ENCODE assay signal across 8 cellular contexts in genomic region chr7:76291346-76292205, GRCh38. TPM values are rescaled to one million over a fixed set of nuclear protein-coding genes. Genes with fewer than 3 reads are reported as not detected.
DNase-seq lines count a peak whose midpoint lies in the region; ATAC-seq and TF ChIP-seq lines count a peak whose summit lies in the region.

No MANE protein-coding gene starts in this region.

- no peaks in the 10 kb centered on the region for H3K36me3 Mint-ChIP-seq in activated T-helper 1 cell treated with anti-CD3 and anti-CD28 coated beads, Interleukin-12 subunit alpha, Interleukin-12 subunit beta, Interleukin-2, Interleukin-4 antibody, amounts not matched to agents 30 ng/mL and 10 ng/mL and 1 ng/mL, durations not matched to agents 14 hours and 24 hours and 36 hours (ENCODE audit: low read depth)
- no peaks in the 10 kb centered on the region for H3K36me3 Mint-ChIP-seq in nephron (ENCODE audit: low read depth)

- ATAC-seq in GM21367 (IDR thresholded peaks at IDR 0.05; ENCODE audit: unreplicated experiment): peak; percentile 58

- H3K27me3 ChIP-seq in HUES48 (ENCODE audit: control insufficient read depth, insufficient read depth, low read length): no peaks in the 10 kb centered on the region

- H3K4me1 Mint-ChIP-seq in activated T-helper 1 cell treated with anti-CD3 and anti-CD28 coated beads, Interleukin-12 subunit alpha, Interleukin-12 subunit beta, Interleukin-2, Interleukin-4 antibody, amounts not matched to agents 30 ng/mL and 10 ng/mL and 1 ng/mL, durations not matched to agents 14 hours and 24 hours and 36 hours (ENCODE audit: low read depth): peaks cover 13% of the 10 kb centered on the region
- peaks cover 29% of the 10 kb centered on the region for H3K4me1 Mint-ChIP-seq in nephron

- H3K27me3 Mint-ChIP-seq in activated T-helper 1 cell treated with anti-CD3 and anti-CD28 coated beads, Interleukin-12 subunit alpha, Interleukin-12 subunit beta, Interleukin-2, Interleukin-4 antibody, amounts not matched to agents 30 ng/mL and 10 ng/mL and 1 ng/mL, durations not matched to agents 14 hours and 24 hours and 36 hours (ENCODE audit: insufficient read depth): peaks cover 11% of the 10 kb centered on the region
- H3K27me3 Mint-ChIP-seq in nephron (ENCODE audit: low read depth): peaks cover 11% of the 10 kb centered on the region

- H3K4me1 ChIP-seq in HUES48 (ENCODE audit: control insufficient read depth, insufficient read depth, low read length): peaks cover 22% of the 10 kb centered on the region

- H3K9ac ChIP-seq in HUES48 (ENCODE audit: low read depth, low read length): peak overlapping the region; percentile 39; the same call in 1 of the 2 replicates

- no peaks in the 10 kb centered on the region for H3K9me3 Mint-ChIP-seq in activated T-helper 1 cell treated with anti-CD3 and anti-CD28 coated beads, Interleukin-12 subunit alpha, Interleukin-12 subunit beta, Interleukin-2, Interleukin-4 antibody, amounts not matched to agents 30 ng/mL and 10 ng/mL and 1 ng/mL, durations not matched to agents 14 hours and 24 hours and 36 hours
- H3K9me3 Mint-ChIP-seq in nephron: no peaks in the 10 kb centered on the region

- peak; percentile 95 to 98 (median 97) for TF ChIP-seq CTCF in nephron (IDR thresholded peaks at IDR 0.05; ENCODE audit: unreplicated experiment in 3 of 3)

- H3K36me3 ChIP-seq in HUES48 (ENCODE audit: control insufficient read depth, insufficient read depth, low read length): no peaks in the 10 kb centered on the region

- DNase-seq in DMS 273 (lab: John Stamatoyannopoulos, UW; ENCODE audit: unreplicated experiment) (peak; percentile 94), RKO (ENCODE audit: low spot score) (peak; percentile 97), fibroblast of peridontal ligament (ENCODE audit: extremely low read depth) (peak; percentile 97)
- DNase-seq in activated T-helper 1 cell treated with anti-CD3 and anti-CD28 coated beads, Interleukin-12 subunit alpha, Interleukin-12 subunit beta, Interleukin-2, Interleukin-4 antibody, amounts not matched to agents 30 ng/mL and 10 ng/mL and 1 ng/mL, durations not matched to agents 14 hours and 24 hours and 36 hours (ENCODE audit: low spot score): peak; percentile 84
- peak; percentile 42 to 86 (median 74) for DNase-seq in stimulated activated naive CD4-positive, alpha-beta T cell (lab: John Stamatoyannopoulos, UW)

- intact Hi-C loops in activated T-helper 1 cell treated with anti-CD3 and anti-CD28 coated beads, Interleukin-12 subunit alpha, Interleukin-12 subunit beta, Interleukin-2, Interleukin-4 antibody, amounts not matched to agents 30 ng/mL and 10 ng/mL and 1 ng/mL, durations not matched to agents 14 hours and 24 hours and 36 hours (cut with micrococcal nuclease): loop anchor here (1.0 to 2.0 kb wide), 7 partner anchors 9 to 113 kb away; no protein-coding TSS in a partner anchor

- H3K27ac Mint-ChIP-seq in activated T-helper 1 cell treated with anti-CD3 and anti-CD28 coated beads, Interleukin-12 subunit alpha, Interleukin-12 subunit beta, Interleukin-2, Interleukin-4 antibody, amounts not matched to agents 30 ng/mL and 10 ng/mL and 1 ng/mL, durations not matched to agents 14 hours and 24 hours and 36 hours: peak overlapping the region; percentile 64
- peak overlapping the region; percentile 61 to 88 (median 76) for H3K27ac Mint-ChIP-seq in nephron

- H3K4me3 Mint-ChIP-seq in activated T-helper 1 cell treated with anti-CD3 and anti-CD28 coated beads, Interleukin-12 subunit alpha, Interleukin-12 subunit beta, Interleukin-2, Interleukin-4 antibody, amounts not matched to agents 30 ng/mL and 10 ng/mL and 1 ng/mL, durations not matched to agents 14 hours and 24 hours and 36 hours: peak overlapping the region; percentile 43
- peak overlapping the region; percentile 56 to 67 (median 62) for H3K4me3 Mint-ChIP-seq in nephron

- H3K4me3 ChIP-seq in HUES48 (ENCODE audit: low read depth, low read length): peak overlapping the region; percentile 11; the same call in 1 of the 2 replicates

- no peaks in the 10 kb centered on the region for H3K9me3 ChIP-seq in HUES48 (ENCODE audit: control insufficient read depth, insufficient read depth, low read length)

- H3K27ac ChIP-seq in HUES48 (ENCODE audit: low read depth, low read length): peak overlapping the region; percentile 94

RNA-seq across cellular contexts. Expression of gene HSPB1, which starts 10.9 kb away (rescaled TPM):
- total RNA-seq in activated T-helper 1 cell treated with anti-CD3 and anti-CD28 coated beads, Interleukin-12 subunit alpha, Interleukin-12 subunit beta, Interleukin-2, Interleukin-4 antibody, amounts not matched to agents 30 ng/mL and 10 ng/mL and 1 ng/mL, durations not matched to agents 14 hours and 24 hours and 36 hours: 78.4 and 87.2 TPM in 2 replicates

Comparison
In these comparisons a context has a peak if more than half of its experiments do, and no peak if none do; other contexts are left out.
1. Peak in every context shown above with its lines: DNase-seq, ATAC-seq, H3K4me3 ChIP-seq and H3K27ac ChIP-seq.